Comparison of ENCODE assay signal across 15 cellular contexts in the genomic region with DNA sequence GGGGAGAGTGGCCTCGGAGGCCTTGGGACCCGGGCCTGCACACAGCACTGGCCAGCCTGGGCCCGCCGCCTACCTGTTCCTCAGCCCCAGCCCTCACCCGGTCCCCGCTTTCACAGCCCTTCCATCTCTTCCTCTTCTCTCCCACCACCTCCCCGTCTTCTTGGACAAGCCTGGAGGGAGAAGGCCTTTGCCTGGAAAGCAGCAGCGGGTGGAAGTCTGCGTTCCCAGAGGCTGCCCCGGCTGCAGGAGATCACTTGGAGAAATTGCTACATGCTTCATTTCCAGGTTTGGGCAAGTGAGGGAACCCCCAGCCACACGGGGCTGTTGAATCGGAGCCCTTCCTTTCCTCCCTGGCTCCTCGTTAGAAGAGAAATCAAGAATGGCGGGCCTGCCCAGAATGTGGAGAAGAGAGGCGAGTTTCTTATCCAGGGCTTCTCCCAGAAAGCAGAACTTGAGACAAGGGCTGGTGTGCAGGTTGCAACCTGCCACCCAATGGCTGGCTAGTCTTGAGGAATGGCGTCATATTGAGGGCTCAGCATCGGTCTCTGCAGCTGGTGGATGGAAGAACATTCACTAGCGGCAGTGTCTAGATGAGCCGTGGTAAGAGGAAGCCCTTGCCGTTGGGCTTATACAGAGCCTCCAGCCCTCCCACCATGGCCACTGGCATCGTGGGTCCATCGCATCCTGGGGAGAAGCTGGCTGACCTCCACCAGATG. TPM values are rescaled to one million over a fixed set of nuclear protein-coding genes. Genes with fewer than 3 reads are reported as not detected.
DNase-seq lines count a peak whose midpoint lies in the region; ATAC-seq and TF ChIP-seq lines count a peak whose summit lies in the region.
"Had no signal": no experiment of that assay in that cellular context is flagged by ENCODE, and none has a peak within 500 bp of the region (broad histone marks: within the 10 kb centered on the region; RNA-seq: fewer than 3 reads in every experiment).

No MANE protein-coding gene starts in this region.

- H3K27me3 ChIP-seq in H7 (ENCODE audit: control insufficient read depth, insufficient read depth, low read length) (no peaks in the 10 kb centered on the region), stomach (peaks cover 0 to 52% (median 43%) of the 10 kb centered on the region in 3 donors), transverse colon (peaks cover 39% of the 10 kb centered on the region)
- H3K27me3 ChIP-seq: body of pancreas, upper lobe of right lung had no signal

- POLR2A ChIA-PET in naive thymus-derived CD8-positive, alpha-beta T cell (lab: Charles Lee), result interaction anchor here (0.6 kb wide), 1 partner anchor 13 kb away, joined by 3 read pairs; no protein-coding TSS in a partner anchor

- H3K4me3 ChIP-seq in H7 (ENCODE audit: insufficient read depth, low read depth, low read length) (peak overlapping the region; percentile 47), stomach (no peak overlapping the region), transverse colon (no peak overlapping the region)
- H3K4me3 ChIP-seq: body of pancreas, upper lobe of right lung had no signal

- in situ Hi-C loops in transverse colon (cut with MboI; ENCODE audit: low pct_ligation_motif_present in 1 of 4, low pct_unique_long_range_greater_than_20kb in 1 of 4, low sequenced_read_pairs in 3 of 4), result no loop called here

- H3K4me3 Mint-ChIP-seq in activated T-helper 1 cell treated with anti-CD3 and anti-CD28 coated beads, Interleukin-12 subunit alpha, Interleukin-12 subunit beta, Interleukin-2, Interleukin-4 antibody, amounts not matched to agents 30 ng/mL and 10 ng/mL and 1 ng/mL, durations not matched to agents 14 hours and 24 hours and 36 hours, result peak overlapping the region; percentile 22
- H3K4me3 Mint-ChIP-seq in naive thymus-derived CD8-positive, alpha-beta T cell, result peak overlapping the region; percentile 36 to 74 (median 58)

- TF ChIP-seq EP300 in stomach (IDR thresholded peaks at IDR 0.05) (no peak), transverse colon (IDR thresholded peaks at IDR 0.05; ENCODE audit: low read depth) (no peak)

- peaks cover 0 to 26% (median 5%) of the 10 kb centered on the region in 4 donors for H3K9me3 ChIP-seq in stomach
- H3K9me3 ChIP-seq in transverse colon, result no peaks in the 10 kb centered on the region
- H3K9me3 ChIP-seq: body of pancreas, upper lobe of right lung had no signal

- H3K36me3 ChIP-seq in H7 (replicated peaks; ENCODE audit: control insufficient read depth, insufficient read depth, low read length), result no peaks in the 10 kb centered on the region; the same call in 1 of the 2 replicates
- no peaks in the 10 kb centered on the region for H3K36me3 ChIP-seq in stomach
- H3K36me3 ChIP-seq in transverse colon, result no peaks in the 10 kb centered on the region
- H3K36me3 ChIP-seq: upper lobe of right lung had no signal

- H3K27me3 Mint-ChIP-seq in activated T-helper 1 cell treated with anti-CD3 and anti-CD28 coated beads, Interleukin-12 subunit alpha, Interleukin-12 subunit beta, Interleukin-2, Interleukin-4 antibody, amounts not matched to agents 30 ng/mL and 10 ng/mL and 1 ng/mL, durations not matched to agents 14 hours and 24 hours and 36 hours (ENCODE audit: insufficient read depth), result peaks cover 27% of the 10 kb centered on the region
- peaks cover 0 to 11% (median 0%) of the 10 kb centered on the region in 5 donors for H3K27me3 Mint-ChIP-seq in naive thymus-derived CD8-positive, alpha-beta T cell

- H3K4me1 ChIP-seq in stomach, result peaks cover 4 to 25% (median 24%) of the 10 kb centered on the region in 4 donors
- H3K4me1 ChIP-seq in transverse colon, result peaks cover 0 to 8% (median 6%) of the 10 kb centered on the region in 4 donors
- H3K4me1 ChIP-seq: upper lobe of right lung had no signal

- TF ChIP-seq CTCF in stomach (IDR thresholded peaks at IDR 0.05) (no peak), transverse colon (IDR thresholded peaks at IDR 0.05) (no peak)

- no peaks in the 10 kb centered on the region for H3K9me3 Mint-ChIP-seq in activated T-helper 1 cell treated with anti-CD3 and anti-CD28 coated beads, Interleukin-12 subunit alpha, Interleukin-12 subunit beta, Interleukin-2, Interleukin-4 antibody, amounts not matched to agents 30 ng/mL and 10 ng/mL and 1 ng/mL, durations not matched to agents 14 hours and 24 hours and 36 hours
- no peaks in the 10 kb centered on the region for H3K9me3 Mint-ChIP-seq in naive thymus-derived CD8-positive, alpha-beta T cell
- H3K9me3 Mint-ChIP-seq: activated T-cell treated with anti-CD3 and anti-CD28 coated beads, Interleukin-2, amount 50 U/mL, for 24 hours had no signal

- DNase-seq in NOMO-1 (lab: John Stamatoyannopoulos, UW; ENCODE audit: unreplicated experiment in 2 of 2) (peak; percentile 19 to 20), NOMO-1 treated with dmso at 0.1 percent for 144 hours (lab: John Stamatoyannopoulos, UW; ENCODE audit: unreplicated experiment) (no peak), H7 (peak; percentile 62), stomach (no peak), transverse colon (no peak)
- no peak for DNase-seq in activated T-helper 1 cell treated with anti-CD3 and anti-CD28 coated beads, Interleukin-12 subunit alpha, Interleukin-12 subunit beta, Interleukin-2, Interleukin-4 antibody, amounts not matched to agents 30 ng/mL and 10 ng/mL and 1 ng/mL, durations not matched to agents 14 hours and 24 hours and 36 hours (ENCODE audit: low spot score)
- no peak for DNase-seq in naive thymus-derived CD8-positive, alpha-beta T cell
- DNase-seq: activated T-cell treated with anti-CD3 and anti-CD28 coated beads, Interleukin-2, amount 50 U/mL, for 24 hours; body of pancreas; GOT3; NCI-H1436 treated with DMSO at 0.1 percent for 48 hours; NCI-H748 treated with DMSO at 0.1 percent for 48 hours; occipital lobe; upper lobe of right lung had no signal

- TF ChIP-seq POLR2A in stomach (IDR thresholded peaks at IDR 0.05) (no peak), transverse colon (IDR thresholded peaks at IDR 0.05) (no peak)

- no peaks in the 10 kb centered on the region for H3K4me1 Mint-ChIP-seq in activated T-helper 1 cell treated with anti-CD3 and anti-CD28 coated beads, Interleukin-12 subunit alpha, Interleukin-12 subunit beta, Interleukin-2, Interleukin-4 antibody, amounts not matched to agents 30 ng/mL and 10 ng/mL and 1 ng/mL, durations not matched to agents 14 hours and 24 hours and 36 hours (ENCODE audit: low read depth)
- peaks cover 3 to 19% (median 13%) of the 10 kb centered on the region in 4 donors for H3K4me1 Mint-ChIP-seq in naive thymus-derived CD8-positive, alpha-beta T cell

- H3K27ac Mint-ChIP-seq in activated T-helper 1 cell treated with anti-CD3 and anti-CD28 coated beads, Interleukin-12 subunit alpha, Interleukin-12 subunit beta, Interleukin-2, Interleukin-4 antibody, amounts not matched to agents 30 ng/mL and 10 ng/mL and 1 ng/mL, durations not matched to agents 14 hours and 24 hours and 36 hours, result no peak overlapping the region
- peak overlapping the region in 1 of 10 donors; percentile 36 for H3K27ac Mint-ChIP-seq in naive thymus-derived CD8-positive, alpha-beta T cell
- H3K27ac Mint-ChIP-seq: activated T-cell treated with anti-CD3 and anti-CD28 coated beads, Interleukin-2, amount 50 U/mL, for 24 hours had no signal

- H3K27ac ChIP-seq in stomach, result no peak overlapping the region
- no peak overlapping the region for H3K27ac ChIP-seq in transverse colon
- H3K27ac ChIP-seq: body of pancreas, upper lobe of right lung had no signal

- 58 to 66% (median 62%) methylated on average over 19 to 22 of the region's 22 CpGs for WGBS in stomach, 5 donors
- WGBS in transverse colon (ENCODE audit: low coverage in 1 of 2), 2 donors, result 73% methylated on average over 22 of the region's 22 CpGs; no CpG with 5 or more reads in 1 of the 2 donors

- intact Hi-C loops in activated T-helper 1 cell treated with anti-CD3 and anti-CD28 coated beads, Interleukin-12 subunit alpha, Interleukin-12 subunit beta, Interleukin-2, Interleukin-4 antibody, amounts not matched to agents 30 ng/mL and 10 ng/mL and 1 ng/mL, durations not matched to agents 14 hours and 24 hours and 36 hours (cut with micrococcal nuclease), result no loop called here
- intact Hi-C loops in stomach (cut with DNase I; ENCODE audit: low total_unique reads) (no loop called here), transverse colon (cut with DNase I; ENCODE audit: low total_unique reads) (no loop called here)

- no peaks in the 10 kb centered on the region for H3K36me3 Mint-ChIP-seq in activated T-helper 1 cell treated with anti-CD3 and anti-CD28 coated beads, Interleukin-12 subunit alpha, Interleukin-12 subunit beta, Interleukin-2, Interleukin-4 antibody, amounts not matched to agents 30 ng/mL and 10 ng/mL and 1 ng/mL, durations not matched to agents 14 hours and 24 hours and 36 hours (ENCODE audit: low read depth)
- no peaks in the 10 kb centered on the region for H3K36me3 Mint-ChIP-seq in naive thymus-derived CD8-positive, alpha-beta T cell

- ATAC-seq in naive thymus-derived CD8-positive, alpha-beta T cell, result no peak
- no peak for ATAC-seq in GM18909 (IDR thresholded peaks at IDR 0.05; ENCODE audit: poor library complexity, unreplicated experiment)
- ATAC-seq: body of pancreas, upper lobe of right lung had no signal

RNA-seq across cellular contexts. Expression of a gene that starts 1.2 kb away (rescaled TPM):
- total RNA-seq in H7 (2014; rRNA removed; shearing (Covaris generic)), result 73.0 and 76.3 TPM in 2 replicates
- total RNA-seq in activated T-helper 1 cell treated with anti-CD3 and anti-CD28 coated beads, Interleukin-12 subunit alpha, Interleukin-12 subunit beta, Interleukin-2, Interleukin-4 antibody, amounts not matched to agents 30 ng/mL and 10 ng/mL and 1 ng/mL, durations not matched to agents 14 hours and 24 hours and 36 hours, result 0.29 and 0.44 TPM in 2 replicates
- total RNA-seq in naive thymus-derived CD8-positive, alpha-beta T cell, result under 1 TPM; 0.31 to 0.66 TPM
- polyA plus RNA-seq in naive thymus-derived CD8-positive, alpha-beta T cell, result 1 to 10 TPM in 1 of 3 donors, under 1 TPM in 1, not detected in 1; 0.41 to 1.5 TPM
- total RNA-seq in stomach, result 10 to 100 TPM in 1 of 5 donors, 1 to 10 TPM in 4; 4.6 to 11.1 (median 6.7) TPM
- polyA plus RNA-seq in stomach, result 1 to 10 TPM; 2.1 to 5.5 (median 3.4) TPM
- 1 to 10 TPM; 2.0 to 6.6 (median 4.2) TPM for total RNA-seq in transverse colon

RNA-seq across cellular contexts. Expression of a gene that starts 37.1 kb away (rescaled TPM):
- 148 and 198 TPM in 2 replicates for total RNA-seq in H7 (2014; rRNA removed; shearing (Covaris generic))
- 281 and 285 TPM in 2 replicates for total RNA-seq in activated T-helper 1 cell treated with anti-CD3 and anti-CD28 coated beads, Interleukin-12 subunit alpha, Interleukin-12 subunit beta, Interleukin-2, Interleukin-4 antibody, amounts not matched to agents 30 ng/mL and 10 ng/mL and 1 ng/mL, durations not matched to agents 14 hours and 24 hours and 36 hours
- total RNA-seq in naive thymus-derived CD8-positive, alpha-beta T cell, result 100 to 1,000 TPM; 120 to 128 TPM
- polyA plus RNA-seq in naive thymus-derived CD8-positive, alpha-beta T cell, result 100 to 1,000 TPM; 389 to 522 (median 451) TPM
- total RNA-seq in stomach (100 to 1,000 TPM in 3 of 5 donors, 10 to 100 TPM in 2; 13.9 to 186 (median 150) TPM), transverse colon (100 to 1,000 TPM in 2 of 4 donors, 10 to 100 TPM in 2; 16.1 to 165 (median 95.8) TPM)
- 100 to 1,000 TPM; 554 to 717 (median 646) TPM for polyA plus RNA-seq in stomach

RNA-seq across cellular contexts. Expression of a gene that starts 37.4 kb away (rescaled TPM):
- total RNA-seq in H7 (2014; rRNA removed; shearing (Covaris generic)), result 63.3 and 76.2 TPM in 2 replicates
- total RNA-seq in activated T-helper 1 cell treated with anti-CD3 and anti-CD28 coated beads, Interleukin-12 subunit alpha, Interleukin-12 subunit beta, Interleukin-2, Interleukin-4 antibody, amounts not matched to agents 30 ng/mL and 10 ng/mL and 1 ng/mL, durations not matched to agents 14 hours and 24 hours and 36 hours, result 68.4 and 69.7 TPM in 2 replicates
- 10 to 100 TPM; 47.7 to 51.2 TPM for total RNA-seq in naive thymus-derived CD8-positive, alpha-beta T cell
- 100 to 1,000 TPM in 2 of 3 donors, 10 to 100 TPM in 1; 71.9 to 109 (median 100) TPM for polyA plus RNA-seq in naive thymus-derived CD8-positive, alpha-beta T cell
- 100 to 1,000 TPM in 1 of 5 donors, 10 to 100 TPM in 4; 31.0 to 186 (median 54.0) TPM for total RNA-seq in stomach
- polyA plus RNA-seq in stomach, result 10 to 100 TPM; 52.3 to 57.7 (median 54.4) TPM
- total RNA-seq in transverse colon, result 100 to 1,000 TPM in 2 of 4 donors, 10 to 100 TPM in 2; 77.5 to 203 (median 117) TPM

RNA-seq across cellular contexts. Expression of a gene that starts 50.8 kb away (rescaled TPM):
- not detected in 2 replicates for total RNA-seq in H7 (2014; rRNA removed; shearing (Covaris generic))
- total RNA-seq in activated T-helper 1 cell treated with anti-CD3 and anti-CD28 coated beads, Interleukin-12 subunit alpha, Interleukin-12 subunit beta, Interleukin-2, Interleukin-4 antibody, amounts not matched to agents 30 ng/mL and 10 ng/mL and 1 ng/mL, durations not matched to agents 14 hours and 24 hours and 36 hours, result not detected in 2 replicates
- total RNA-seq in naive thymus-derived CD8-positive, alpha-beta T cell, result not detected
- polyA plus RNA-seq in naive thymus-derived CD8-positive, alpha-beta T cell, result not detected
- total RNA-seq in stomach, result 1 to 10 TPM in 3 of 5 donors, not detected in 2; 1.1 to 3.6 (median 1.6) TPM
- polyA plus RNA-seq in stomach, result 1 to 10 TPM in 1 of 3 donors, under 1 TPM in 2; 0.35 to 1.7 (median 0.46) TPM
- 1 to 10 TPM in 2 of 4 donors, under 1 TPM in 2; 0.64 to 3.8 (median 1.3) TPM for total RNA-seq in transverse colon
- total RNA-seq: body of pancreas, upper lobe of right lung had no signal

RNA-seq across cellular contexts. Expression of a gene that starts 54.4 kb away (rescaled TPM):
- total RNA-seq in H7 (2014; rRNA removed; shearing (Covaris generic)), result 9.9 and 17.0 TPM in 2 replicates
- 1.7 and 3.3 TPM in 2 replicates for total RNA-seq in activated T-helper 1 cell treated with anti-CD3 and anti-CD28 coated beads, Interleukin-12 subunit alpha, Interleukin-12 subunit beta, Interleukin-2, Interleukin-4 antibody, amounts not matched to agents 30 ng/mL and 10 ng/mL and 1 ng/mL, durations not matched to agents 14 hours and 24 hours and 36 hours
- under 1 TPM; 0.16 to 0.23 TPM for total RNA-seq in naive thymus-derived CD8-positive, alpha-beta T cell
- not detected for polyA plus RNA-seq in naive thymus-derived CD8-positive, alpha-beta T cell
- 10 to 100 TPM in 1 of 5 donors, 1 to 10 TPM in 3, under 1 TPM in 1; under 0.01 to 19.1 (median 2.8) TPM for total RNA-seq in stomach
- 1 to 10 TPM in 1 of 3 donors, under 1 TPM in 2; 0.62 to 3.1 (median 0.76) TPM for polyA plus RNA-seq in stomach
- total RNA-seq in transverse colon, result 1 to 10 TPM; 5.2 to 7.1 (median 6.1) TPM

Comparison
In these comparisons a context has a peak if more than half of its experiments do, and no peak if none do; other contexts are left out.
1. DNase-seq: peak in NOMO-1 (2 of 2) and H7 (single experiment); none in NOMO-1 treated with dmso at 0.1 percent for 144 hours (single experiment), activated T-helper 1 cell treated with anti-CD3 and anti-CD28 coated beads, Interleukin-12 subunit alpha, Interleukin-12 subunit beta, Interleukin-2, Interleukin-4 antibody, amounts not matched to agents 30 ng/mL and 10 ng/mL and 1 ng/mL, durations not matched to agents 14 hours and 24 hours and 36 hours (single experiment), naive thymus-derived CD8-positive, alpha-beta T cell (0 of 10), stomach (single experiment) and transverse colon (single experiment).